39 cellular contexts compared by ENCODE assay signal in genomic region chr7:73671317-73671651, GRCh38. TPM values are rescaled to one million over a fixed set of nuclear protein-coding genes. Genes with fewer than 3 reads are reported as not detected.
"Had no signal": no experiment of that assay in that cellular context is flagged by ENCODE, and none has a peak within 500 bp of the region (broad histone marks: within the 10 kb centered on the region; RNA-seq: fewer than 3 reads in every experiment).

No MANE protein-coding gene starts in this region.

- ATAC-seq: activated CD4-positive, alpha-beta T cell treated with anti-CD3 and anti-CD28 coated beads for 36 hours; activated CD8-positive, alpha-beta memory T cell treated with anti-CD3 and anti-CD28 coated beads, Interleukin-2, amount 10 ng/mL, durations not matched to agents 7 days and 5 days; activated CD8-positive, alpha-beta T cell treated with anti-CD3 and anti-CD28 coated beads, Interleukin-2, amount 10 ng/mL, durations not matched to agents 7 days and 5 days; activated naive CD4-positive, alpha-beta T cell treated with anti-CD3 and anti-CD28 coated beads, Interleukin-2, amount 50 U/mL, for 72 hours; gastroesophageal sphincter; heart right ventricle; T-helper 17 cell had no signal

- H3K9me3 ChIP-seq: ascending aorta, breast epithelium, colonic mucosa, esophagus squamous epithelium, gastroesophageal sphincter, heart right ventricle had no signal

- H3K36me3 ChIP-seq: ascending aorta, breast epithelium, cardiac muscle cell, colonic mucosa, esophagus squamous epithelium, heart right ventricle, WERI-Rb-1 had no signal

- H3K36me3 Mint-ChIP-seq: activated CD4-positive, alpha-beta memory T cell treated with anti-CD3 and anti-CD28 coated beads for 36 hours; activated CD8-positive, alpha-beta memory T cell treated with anti-CD3 and anti-CD28 coated beads, Interleukin-2, amount 10 ng/mL, durations not matched to agents 7 days and 5 days; activated naive CD4-positive, alpha-beta T cell treated with anti-CD3 and anti-CD28 coated beads, Interleukin-2, amount 50 U/mL, for 72 hours; activated naive CD8-positive, alpha-beta T cell treated with anti-CD3 and anti-CD28 coated beads, Interleukin-2, amount 10 ng/mL, durations not matched to agents 7 days and 5 days had no signal

- H3K4me3 ChIP-seq: ascending aorta, breast epithelium, cardiac muscle cell, colonic mucosa, esophagus squamous epithelium, gastroesophageal sphincter, heart right ventricle had no signal

- H3K27ac Mint-ChIP-seq: activated CD4-positive, alpha-beta memory T cell treated with anti-CD3 and anti-CD28 coated beads for 36 hours; activated CD4-positive, alpha-beta T cell treated with anti-CD3 and anti-CD28 coated beads for 36 hours; activated CD4-positive, alpha-beta T cell treated with anti-CD3 and anti-CD28 coated beads, Interleukin-2, amount 10 ng/mL, durations not matched to agents 24 days and 14 days; activated CD8-positive, alpha-beta memory T cell treated with anti-CD3 and anti-CD28 coated beads, Interleukin-2, amount 10 ng/mL, durations not matched to agents 7 days and 5 days; activated CD8-positive, alpha-beta T cell treated with anti-CD3 and anti-CD28 coated beads, Interleukin-2, amount 10 ng/mL, durations not matched to agents 7 days and 5 days; activated naive CD4-positive, alpha-beta T cell treated with anti-CD3 and anti-CD28 coated beads for 36 hours; activated naive CD4-positive, alpha-beta T cell treated with anti-CD3 and anti-CD28 coated beads, Interleukin-2, amount 50 U/mL, for 72 hours; activated naive CD8-positive, alpha-beta T cell treated with anti-CD3 and anti-CD28 coated beads, Interleukin-2, amount 10 ng/mL, durations not matched to agents 7 days and 5 days; activated T-helper 1 cell treated with anti-CD3 and anti-CD28 coated beads, Interleukin-12 subunit alpha, Interleukin-12 subunit beta, Interleukin-2, Interleukin-4 antibody, amounts not matched to agents 30 ng/mL and 10 ng/mL and 1 ng/mL, durations not matched to agents 14 hours and 24 hours and 36 hours; activated T-helper 2 cell treated with anti-CD3 and anti-CD28 coated beads, Interferon-gamma antibody, Interleukin-2, Interleukin-4, amounts not matched to agents 10 μg/mL and 5 μg/mL and 100 μg/mL, durations not matched to agents 14 hours and 24 hours and 36 hours; T-helper 2 cell treated with Interferon-gamma antibody and Interleukin-4, amounts not matched to agents 5 μg/mL and 100 μg/mL, for 36 hours had no signal

- FAIRE-seq: endometrium, endothelial cell of umbilical vein had no signal

- H3K4me1 ChIP-seq: breast epithelium, colonic mucosa had no signal

- H3K27ac ChIP-seq: ascending aorta, breast epithelium, cardiac muscle cell, colonic mucosa, epithelial cell of prostate, esophagus squamous epithelium, gastroesophageal sphincter, heart right ventricle, WERI-Rb-1 had no signal

- H3K9me3 Mint-ChIP-seq: activated CD4-positive, alpha-beta memory T cell treated with anti-CD3 and anti-CD28 coated beads for 36 hours; activated CD4-positive, alpha-beta T cell treated with anti-CD3 and anti-CD28 coated beads, Interleukin-2, amount 10 ng/mL, durations not matched to agents 24 days and 14 days; activated naive CD4-positive, alpha-beta T cell treated with anti-CD3 and anti-CD28 coated beads for 36 hours; activated naive CD4-positive, alpha-beta T cell treated with anti-CD3 and anti-CD28 coated beads, Interleukin-2, amount 50 U/mL, for 72 hours; activated naive CD8-positive, alpha-beta T cell treated with anti-CD3 and anti-CD28 coated beads, Interleukin-2, amount 10 ng/mL, durations not matched to agents 7 days and 5 days; activated T-helper 1 cell treated with anti-CD3 and anti-CD28 coated beads, Interleukin-12 subunit alpha, Interleukin-12 subunit beta, Interleukin-2, Interleukin-4 antibody, amounts not matched to agents 30 ng/mL and 10 ng/mL and 1 ng/mL, durations not matched to agents 14 hours and 24 hours and 36 hours; activated T-helper 2 cell treated with anti-CD3 and anti-CD28 coated beads, Interferon-gamma antibody, Interleukin-2, Interleukin-4, amounts not matched to agents 10 μg/mL and 5 μg/mL and 100 μg/mL, durations not matched to agents 14 hours and 24 hours and 36 hours; T-helper 2 cell treated with Interferon-gamma antibody and Interleukin-4, amounts not matched to agents 5 μg/mL and 100 μg/mL, for 36 hours had no signal

- H3K4me3 Mint-ChIP-seq: activated CD4-positive, alpha-beta memory T cell treated with anti-CD3 and anti-CD28 coated beads for 36 hours; activated CD4-positive, alpha-beta T cell treated with anti-CD3 and anti-CD28 coated beads for 36 hours; activated CD4-positive, alpha-beta T cell treated with anti-CD3 and anti-CD28 coated beads, Interleukin-2, amount 10 ng/mL, durations not matched to agents 24 days and 14 days; activated CD8-positive, alpha-beta memory T cell treated with anti-CD3 and anti-CD28 coated beads, Interleukin-2, amount 10 ng/mL, durations not matched to agents 7 days and 5 days; activated CD8-positive, alpha-beta T cell treated with anti-CD3 and anti-CD28 coated beads, Interleukin-2, amount 10 ng/mL, durations not matched to agents 7 days and 5 days; activated naive CD4-positive, alpha-beta T cell treated with anti-CD3 and anti-CD28 coated beads for 36 hours; activated naive CD8-positive, alpha-beta T cell treated with anti-CD3 and anti-CD28 coated beads, Interleukin-2, amount 10 ng/mL, durations not matched to agents 7 days and 5 days; activated T-helper 1 cell treated with anti-CD3 and anti-CD28 coated beads, Interleukin-12 subunit alpha, Interleukin-12 subunit beta, Interleukin-2, Interleukin-4 antibody, amounts not matched to agents 30 ng/mL and 10 ng/mL and 1 ng/mL, durations not matched to agents 14 hours and 24 hours and 36 hours; T-helper 17 cell; T-helper 2 cell treated with Interferon-gamma antibody and Interleukin-4, amounts not matched to agents 5 μg/mL and 100 μg/mL, for 36 hours had no signal

- DNase-seq: activated CD4-positive, alpha-beta memory T cell treated with anti-CD3 and anti-CD28 coated beads for 36 hours; activated CD4-positive, alpha-beta T cell treated with anti-CD3 and anti-CD28 coated beads for 36 hours; activated CD4-positive, alpha-beta T cell treated with anti-CD3 and anti-CD28 coated beads, Interleukin-2, amount 10 ng/mL, durations not matched to agents 24 days and 14 days; activated CD4-positive, CD25-positive, alpha-beta regulatory T cell; activated CD4-positive, CD25-positive, alpha-beta regulatory T cell treated with anti-CD3 and anti-CD28 coated beads, Interleukin-2, amount 50 U/mL, for 72 hours; activated CD8-positive, alpha-beta memory T cell treated with anti-CD3 and anti-CD28 coated beads, Interleukin-2, amount 10 ng/mL, durations not matched to agents 7 days and 5 days; activated CD8-positive, alpha-beta memory T cell treated with anti-CD3 and anti-CD28 coated beads, Interleukin-2, amount 50 U/mL, for 4 hours; activated effector memory CD4-positive, alpha-beta T cell treated with anti-CD3 and anti-CD28 coated beads, Interleukin-2, amount 50 U/mL, for 16 hours; activated naive CD4-positive, alpha-beta T cell treated with anti-CD3 and anti-CD28 coated beads for 36 hours; activated naive CD8-positive, alpha-beta T cell treated with anti-CD3 and anti-CD28 coated beads, Interleukin-2, amount 10 ng/mL, durations not matched to agents 7 days and 5 days; activated T-cell treated with anti-CD3 and anti-CD28 coated beads, Interleukin-2, amount 50 U/mL, for 1 hour; activated T-cell treated with anti-CD3 and anti-CD28 coated beads, Interleukin-2, amount 50 U/mL, for 48 hours; central memory CD4-positive, alpha-beta T cell; cerebellar nuclear complex; colonic mucosa; effector CD8-positive, alpha-beta T cell; esophagus squamous epithelium; foreskin melanocyte; heart right ventricle; T-helper 17 cell; T1000; WERI-Rb-1 had no signal

- H3K27me3 ChIP-seq: ascending aorta, breast epithelium, cardiac muscle cell, colonic mucosa, gastroesophageal sphincter had no signal

RNA-seq across cellular contexts. Expression of gene VPS37D, which starts 3.7 kb away (rescaled TPM):
- total RNA-seq: activated CD8-positive, alpha-beta memory T cell treated with anti-CD3 and anti-CD28 coated beads, Interleukin-2, amount 10 ng/mL, durations not matched to agents 7 days and 5 days; activated naive CD4-positive, alpha-beta T cell treated with anti-CD3 and anti-CD28 coated beads for 36 hours had no signal

RNA-seq across cellular contexts. Expression of gene MLXIPL, which starts 47.0 kb away (rescaled TPM):
- total RNA-seq: activated CD4-positive, alpha-beta memory T cell treated with anti-CD3 and anti-CD28 coated beads for 36 hours; activated CD4-positive, alpha-beta T cell treated with anti-CD3 and anti-CD28 coated beads for 36 hours; activated CD4-positive, alpha-beta T cell treated with anti-CD3 and anti-CD28 coated beads, Interleukin-2, amount 10 ng/mL, durations not matched to agents 24 days and 14 days; activated CD8-positive, alpha-beta memory T cell treated with anti-CD3 and anti-CD28 coated beads for 36 hours; activated CD8-positive, alpha-beta memory T cell treated with anti-CD3 and anti-CD28 coated beads, Interleukin-2, amount 10 ng/mL, durations not matched to agents 7 days and 5 days; activated CD8-positive, alpha-beta T cell treated with anti-CD3 and anti-CD28 coated beads, Interleukin-2, amount 10 ng/mL, durations not matched to agents 7 days and 5 days; activated naive CD4-positive, alpha-beta T cell treated with anti-CD3 and anti-CD28 coated beads, Interleukin-2, amount 50 U/mL, for 72 hours; activated naive CD8-positive, alpha-beta T cell treated with anti-CD3 and anti-CD28 coated beads, Interleukin-2, amount 10 ng/mL, durations not matched to agents 7 days and 5 days; activated T-helper 1 cell treated with anti-CD3 and anti-CD28 coated beads, Interleukin-12 subunit alpha, Interleukin-12 subunit beta, Interleukin-2, Interleukin-4 antibody, amounts not matched to agents 30 ng/mL and 10 ng/mL and 1 ng/mL, durations not matched to agents 14 hours and 24 hours and 36 hours; activated T-helper 2 cell treated with anti-CD3 and anti-CD28 coated beads, Interferon-gamma antibody, Interleukin-2, Interleukin-4, amounts not matched to agents 10 μg/mL and 5 μg/mL and 100 μg/mL, durations not matched to agents 14 hours and 24 hours and 36 hours; dermis microvascular lymphatic vessel endothelial cell; endothelial cell of umbilical vein; fibroblast of lung; fibroblast of villous mesenchyme; glomerular endothelial cell; T-helper 17 cell had no signal
- polyA plus RNA-seq: endothelial cell of umbilical vein, fibroblast of lung had no signal
